In the genomic region with DNA sequence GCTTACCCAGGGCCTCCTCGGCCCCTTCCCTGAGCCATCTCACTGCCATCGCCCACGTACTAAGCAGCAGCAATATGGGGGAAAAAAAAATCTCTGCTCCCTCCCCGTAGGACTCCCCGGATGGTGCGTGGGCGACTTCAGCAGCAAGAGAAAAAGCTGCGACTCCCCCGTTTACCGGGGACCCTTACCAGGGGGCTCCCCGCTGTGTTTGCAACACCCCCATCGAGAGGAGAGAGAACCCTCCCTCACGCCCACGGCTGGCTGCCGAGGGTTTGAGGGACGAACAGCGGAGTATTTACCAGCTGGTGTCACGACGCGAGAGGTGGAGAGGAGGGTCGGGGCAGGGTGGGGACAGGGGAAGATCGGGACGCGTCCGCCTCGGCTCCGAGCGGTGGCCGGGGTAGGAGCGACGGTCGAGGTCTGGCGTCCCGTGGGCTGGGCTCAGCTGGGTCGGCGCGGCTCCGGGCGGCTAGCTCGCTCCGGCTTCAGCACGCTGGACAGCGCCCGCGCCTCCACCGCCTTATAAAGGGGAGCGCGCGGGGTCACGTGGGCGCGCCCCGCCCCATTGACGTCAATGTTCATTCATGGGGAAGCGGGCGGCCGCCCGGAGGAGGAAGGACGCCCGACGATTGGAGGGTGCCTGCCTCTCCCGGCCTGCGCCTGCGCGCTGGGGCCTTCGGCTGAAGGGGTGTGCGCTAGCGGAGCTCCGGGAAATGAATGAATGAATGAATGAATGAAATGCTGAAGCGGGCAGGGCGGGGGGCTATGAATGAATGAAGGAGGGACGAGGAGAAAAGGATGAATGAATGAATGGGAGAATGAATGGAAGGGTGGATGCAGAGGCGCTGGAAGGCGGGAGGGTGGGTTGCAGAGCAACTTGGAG, we compare ENCODE assay signal across 8 cellular contexts. TPM values are rescaled to one million over a fixed set of nuclear protein-coding genes. Genes with fewer than 3 reads are reported as not detected.
DNase-seq lines count a peak whose midpoint lies in the region; ATAC-seq, FAIRE-seq and TF ChIP-seq lines count a peak whose summit lies in the region.

Gene VGF (minus strand): TSS at position 495 of the 883 bp plus-strand sequence. CDS start 726 bp downstream, outside the sequence.

- no peak within 1 kb of the TSS for H3K4me3 ChIP-seq in bronchial epithelial cell (ENCODE audit: low read depth, low read length)

- peaks cover 20% of the 10 kb centered on the region for H3K27me3 ChIP-seq in bronchial epithelial cell (ENCODE audit: control insufficient read depth, insufficient read depth, low read length)

- CTCF ChIA-PET in activated B cell treated with CpG ODN at 0.5 μM for 24 hours (lab: Charles Lee), result interaction anchor here (0.6 to 1.5 kb wide), 3 partner anchors 18 to 27 kb away, joined by 3 to 11 read pairs (median 4); no protein-coding TSS in a partner anchor

- no peak for FAIRE-seq in bronchial epithelial cell (lab: Jason Lieb, UNC)

- peak; percentile 91 for DNase-seq in 8988T
- peak; percentile 95 for DNase-seq in NCI-H345 (lab: John Stamatoyannopoulos, UW)
- DNase-seq in activated B cell treated with CpG ODN at 0.5 μM for 24 hours, result peak; percentile 92
- peak; percentile 70 for DNase-seq in bronchial epithelial cell (ENCODE audit: low read depth)
- DNase-seq in iris pigment epithelial cell (ENCODE audit: low read depth), result peak; percentile 92
- peak; percentile 96 for DNase-seq in stimulated activated CD4-positive, alpha-beta T cell treated with anti-CD3 and anti-CD28 coated beads, Interleukin-15, amount 100 ng/mL, for 24 hours

- no peaks in the 10 kb centered on the region for H3K9me3 Mint-ChIP-seq in activated B cell treated with CpG ODN at 0.5 μM for 24 hours

- peak within 1 kb of the TSS; percentile 82 for H3K4me3 Mint-ChIP-seq in activated B cell treated with CpG ODN at 0.5 μM for 24 hours

- no peak for TF ChIP-seq CTCF in activated B cell treated with CpG ODN at 0.5 μM for 24 hours (IDR thresholded peaks at IDR 0.05)
- no peak for TF ChIP-seq CTCF in bronchial epithelial cell (IDR thresholded peaks at IDR 0.05; ENCODE audit: insufficient read depth, low read length, severe bottlenecking)

- ATAC-seq in GM18867 (IDR thresholded peaks at IDR 0.05; ENCODE audit: unreplicated experiment), result peak; percentile 81
- ATAC-seq in HG03196 (IDR thresholded peaks at IDR 0.05; ENCODE audit: unreplicated experiment), result peak; percentile 79
- peak; percentile 80 for ATAC-seq in activated B cell treated with CpG ODN at 0.5 μM for 24 hours (ENCODE audit: low read depth)

- peaks cover 42% of the 10 kb centered on the region for H3K27me3 Mint-ChIP-seq in activated B cell treated with CpG ODN at 0.5 μM for 24 hours

- peak within 1 kb of the TSS; percentile 53 for H3K27ac Mint-ChIP-seq in activated B cell treated with CpG ODN at 0.5 μM for 24 hours

- intact Hi-C loops in activated B cell treated with CpG ODN at 0.5 μM for 24 hours (cut with micrococcal nuclease), result loop anchor here (1.0 to 2.0 kb wide), 3 partner anchors 11 to 277 kb away; partner anchors contain the start of genes AP1S1, UFSP1 and ZNHIT1

- H3K36me3 Mint-ChIP-seq in activated B cell treated with CpG ODN at 0.5 μM for 24 hours (ENCODE audit: low read depth), result peaks cover 3% of the 10 kb centered on the region

- POLR2A ChIA-PET in activated B cell treated with CpG ODN at 0.5 μM for 24 hours (lab: Charles Lee), result interaction anchor here (0.5 to 2.3 kb wide), 8 partner anchors 9 to 1125 kb away, joined by 3 to 8 read pairs (median 4); partner anchors contain the start of genes FIS1, PLOD3 and ZNHIT1

- peaks cover 46% of the 10 kb centered on the region for H3K4me1 Mint-ChIP-seq in activated B cell treated with CpG ODN at 0.5 μM for 24 hours

- H3K36me3 ChIP-seq in bronchial epithelial cell (ENCODE audit: control insufficient read depth, insufficient read depth, low read length), result peaks cover 1% of the 10 kb centered on the region

RNA-seq across cellular contexts. Expression of gene VGF, which starts in this region (rescaled TPM):
- total RNA-seq in activated B cell treated with CpG ODN at 0.5 μM for 24 hours, result 0.07 and 0.11 TPM in 2 replicates
- not detected in 2 replicates for total RNA-seq in bronchial epithelial cell

Comparison
In these comparisons a context has a peak if more than half of its experiments do, and no peak if none do; other contexts are left out.
1. Peak in DNase-seq and ATAC-seq in activated B cell treated with CpG ODN at 0.5 μM for 24 hours; RNA of the gene not detected or under 1 TPM.
2. Peak in DNase-seq in bronchial epithelial cell; RNA of the gene not detected or under 1 TPM.